Comparison of ENCODE assay signal across 2 cellular contexts in genomic region chr12:2543801-2544200, GRCh38.
TF ChIP-seq lines count a peak whose summit lies in the region.

No MANE protein-coding gene starts in this region.

TF ChIP-seq in GM12878, 131 proteins besides CTCF, POLR2A, EP300 and RAD21:
- no peak for TF ChIP-seq ZZZ3 (IDR thresholded peaks at IDR 0.05; ENCODE audit: control insufficient read depth, insufficient read length, low read depth)
- TF ChIP-seq, protein P1, sequence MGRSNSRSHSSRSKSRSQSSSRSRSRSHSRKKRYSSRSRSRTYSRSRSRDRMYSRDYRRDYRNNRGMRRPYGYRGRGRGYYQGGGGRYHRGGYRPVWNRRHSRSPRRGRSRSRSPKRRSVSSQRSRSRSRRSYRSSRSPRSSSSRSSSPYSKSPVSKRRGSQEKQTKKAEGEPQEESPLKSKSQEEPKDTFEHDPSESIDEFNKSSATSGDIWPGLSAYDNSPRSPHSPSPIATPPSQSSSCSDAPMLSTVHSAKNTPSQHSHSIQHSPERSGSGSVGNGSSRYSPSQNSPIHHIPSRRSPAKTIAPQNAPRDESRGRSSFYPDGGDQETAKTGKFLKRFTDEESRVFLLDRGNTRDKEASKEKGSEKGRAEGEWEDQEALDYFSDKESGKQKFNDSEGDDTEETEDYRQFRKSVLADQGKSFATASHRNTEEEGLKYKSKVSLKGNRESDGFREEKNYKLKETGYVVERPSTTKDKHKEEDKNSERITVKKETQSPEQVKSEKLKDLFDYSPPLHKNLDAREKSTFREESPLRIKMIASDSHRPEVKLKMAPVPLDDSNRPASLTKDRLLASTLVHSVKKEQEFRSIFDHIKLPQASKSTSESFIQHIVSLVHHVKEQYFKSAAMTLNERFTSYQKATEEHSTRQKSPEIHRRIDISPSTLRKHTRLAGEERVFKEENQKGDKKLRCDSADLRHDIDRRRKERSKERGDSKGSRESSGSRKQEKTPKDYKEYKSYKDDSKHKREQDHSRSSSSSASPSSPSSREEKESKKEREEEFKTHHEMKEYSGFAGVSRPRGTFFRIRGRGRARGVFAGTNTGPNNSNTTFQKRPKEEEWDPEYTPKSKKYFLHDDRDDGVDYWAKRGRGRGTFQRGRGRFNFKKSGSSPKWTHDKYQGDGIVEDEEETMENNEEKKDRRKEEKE (IDR thresholded peaks at IDR 0.05) = no peak
- no peak for TF ChIP-seq GATAD2B (conservative IDR thresholded peaks at IDR 0.05; ENCODE audit: low read depth)
- TF ChIP-seq PRDM15 (CRISPR knock-in tag; IDR thresholded peaks at IDR 0.05) = no peak
- no peak for TF ChIP-seq ATF2 (IDR thresholded peaks at IDR 0.05; ENCODE audit: low read length)
- no peak for TF ChIP-seq KDM1A (IDR thresholded peaks at IDR 0.05; ENCODE audit: borderline replicate concordance)
- TF ChIP-seq MEF2B (IDR thresholded peaks at IDR 0.05; ENCODE audit: partially characterized antibody, poor library complexity, severe bottlenecking) = no peak
- TF ChIP-seq RFX5 (IDR thresholded peaks at IDR 0.05; ENCODE audit: low read depth, low read length) = no peak
TF ChIP-seq in GM12878: peak in this region for 0.

TF ChIP-seq in SK-N-SH treated with all-trans-retinoic acid at 6 μM for 48 hours, 23 proteins besides CTCF, POLR2A, EP300 and RAD21:
- TF ChIP-seq, protein P2, sequence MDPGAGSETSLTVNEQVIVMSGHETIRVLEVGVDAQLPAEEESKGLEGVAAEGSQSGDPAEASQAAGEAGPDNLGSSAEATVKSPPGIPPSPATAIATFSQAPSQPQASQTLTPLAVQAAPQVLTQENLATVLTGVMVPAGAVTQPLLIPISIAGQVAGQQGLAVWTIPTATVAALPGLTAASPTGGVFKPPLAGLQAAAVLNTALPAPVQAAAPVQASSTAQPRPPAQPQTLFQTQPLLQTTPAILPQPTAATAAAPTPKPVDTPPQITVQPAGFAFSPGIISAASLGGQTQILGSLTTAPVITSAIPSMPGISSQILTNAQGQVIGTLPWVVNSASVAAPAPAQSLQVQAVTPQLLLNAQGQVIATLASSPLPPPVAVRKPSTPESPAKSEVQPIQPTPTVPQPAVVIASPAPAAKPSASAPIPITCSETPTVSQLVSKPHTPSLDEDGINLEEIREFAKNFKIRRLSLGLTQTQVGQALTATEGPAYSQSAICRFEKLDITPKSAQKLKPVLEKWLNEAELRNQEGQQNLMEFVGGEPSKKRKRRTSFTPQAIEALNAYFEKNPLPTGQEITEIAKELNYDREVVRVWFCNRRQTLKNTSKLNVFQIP (CRISPR knock-in tag; IDR thresholded peaks at IDR 0.05; ENCODE audit: borderline replicate concordance, low read depth) = no peak
- no peak for TF ChIP-seq CSDC2 (CRISPR knock-in tag; IDR thresholded peaks at IDR 0.05)
- no peak for TF ChIP-seq PPARA (CRISPR knock-in tag; IDR thresholded peaks at IDR 0.05; ENCODE audit: borderline replicate concordance)
- no peak for TF ChIP-seq ZNF8 (CRISPR knock-in tag; IDR thresholded peaks at IDR 0.05)
- TF ChIP-seq ZNF70 (CRISPR knock-in tag; IDR thresholded peaks at IDR 0.05) = no peak
- no peak for TF ChIP-seq TCF4 (CRISPR knock-in tag; IDR thresholded peaks at IDR 0.05; ENCODE audit: borderline replicate concordance)
- TF ChIP-seq PATZ1 (CRISPR knock-in tag; IDR thresholded peaks at IDR 0.05; ENCODE audit: borderline replicate concordance) = no peak
- TF ChIP-seq CSRNP3 (CRISPR knock-in tag; IDR thresholded peaks at IDR 0.05) = no peak
- TF ChIP-seq ISL1 (CRISPR knock-in tag; IDR thresholded peaks at IDR 0.05) = no peak
